In genomic region chr13:46232281-46232680, GRCh38 we compare ENCODE assay signal across 22 cellular contexts. TPM values are rescaled to one million over a fixed set of nuclear protein-coding genes. Genes with fewer than 3 reads are reported as not detected.
"Had no signal": no experiment of that assay in that cellular context is flagged by ENCODE, and none has a peak within 500 bp of the region (broad histone marks: within the 10 kb centered on the region; RNA-seq: fewer than 3 reads in every experiment).

No MANE protein-coding gene starts in this region.

- DNase-seq: activated B cell treated with CpG ODN at 0.5 μM for 24 hours; activated CD4-positive, alpha-beta T cell treated with anti-CD3 and anti-CD28 coated beads, Interleukin-2, amount 10 ng/mL, durations not matched to agents 24 days and 14 days; activated CD8-positive, alpha-beta memory T cell treated with anti-CD3 and anti-CD28 coated beads, Interleukin-2, amount 50 U/mL, for 48 hours; activated CD8-positive, alpha-beta T cell treated with anti-CD3 and anti-CD28 coated beads, Interleukin-2, amount 10 ng/mL, durations not matched to agents 7 days and 5 days; activated gamma-delta T cell; activated T-cell treated with anti-CD3 and anti-CD28 coated beads, Interleukin-2, amount 50 U/mL, for 72 hours; amygdala; hypothalamus; kidney; left lung; mammary epithelial cell; mucosa of descending colon; naive thymus-derived CD4-positive, alpha-beta T cell; retina; stimulated activated CD4-positive, alpha-beta T cell treated with anti-CD3 and anti-CD28 coated beads, Interleukin-2, amount 100 ng/mL, for 48 hours; stimulated activated naive B cell treated with anti-CD40 and anti-IgM and Interleukin-4, amounts not matched to agents 10 μg/mL and 1 μg/mL and 100 μg/mL, for 72 hours; thyroid gland; uterus had no signal

- ATAC-seq: activated CD8-positive, alpha-beta T cell treated with anti-CD3 and anti-CD28 coated beads, Interleukin-2, amount 10 ng/mL, durations not matched to agents 7 days and 5 days; activated T-cell treated with anti-CD3 and anti-CD28 coated beads, Interleukin-2, amount 50 U/mL, for 72 hours; left lung; mucosa of descending colon; naive thymus-derived CD4-positive, alpha-beta T cell; stimulated activated naive B cell treated with anti-CD40 and anti-IgM and Interleukin-4, amounts not matched to agents 10 μg/mL and 1 μg/mL and 100 μg/mL, for 72 hours had no signal

- H3K4me3 ChIP-seq: left lung, mucosa of descending colon, thyroid gland, uterus had no signal

- H3K27me3 Mint-ChIP-seq: activated CD4-positive, alpha-beta T cell treated with anti-CD3 and anti-CD28 coated beads, Interleukin-2, amount 10 ng/mL, durations not matched to agents 24 days and 14 days; activated naive CD8-positive, alpha-beta T cell; dendritic cell treated with granulocyte-macrophage colony-stimulating factor and Interleukin-4, amounts not matched to agents 40 ng/mL and 50 ng/mL, for 4 days; naive thymus-derived CD4-positive, alpha-beta T cell; stimulated activated naive B cell treated with anti-CD40 and anti-IgM and Interleukin-4, amounts not matched to agents 10 μg/mL and 1 μg/mL and 100 μg/mL, for 72 hours had no signal

- H3K27ac Mint-ChIP-seq: activated B cell treated with CpG ODN at 0.5 μM for 24 hours; activated CD4-positive, alpha-beta T cell treated with anti-CD3 and anti-CD28 coated beads, Interleukin-2, amount 10 ng/mL, durations not matched to agents 24 days and 14 days; activated CD8-positive, alpha-beta T cell treated with anti-CD3 and anti-CD28 coated beads, Interleukin-2, amount 10 ng/mL, durations not matched to agents 7 days and 5 days; activated naive CD8-positive, alpha-beta T cell; activated T-cell treated with anti-CD3 and anti-CD28 coated beads, Interleukin-2, amount 50 U/mL, for 72 hours; dendritic cell treated with granulocyte-macrophage colony-stimulating factor and Interleukin-4, amounts not matched to agents 40 ng/mL and 50 ng/mL, for 4 days; naive thymus-derived CD4-positive, alpha-beta T cell; stimulated activated naive B cell treated with anti-CD40 and anti-IgM and Interleukin-4, amounts not matched to agents 10 μg/mL and 1 μg/mL and 100 μg/mL, for 72 hours had no signal

- H3K4me3 Mint-ChIP-seq: activated B cell treated with CpG ODN at 0.5 μM for 24 hours; activated CD4-positive, alpha-beta T cell treated with anti-CD3 and anti-CD28 coated beads, Interleukin-2, amount 10 ng/mL, durations not matched to agents 24 days and 14 days; activated CD8-positive, alpha-beta T cell treated with anti-CD3 and anti-CD28 coated beads, Interleukin-2, amount 10 ng/mL, durations not matched to agents 7 days and 5 days; activated naive CD8-positive, alpha-beta T cell; activated T-cell treated with anti-CD3 and anti-CD28 coated beads, Interleukin-2, amount 50 U/mL, for 72 hours; dendritic cell treated with granulocyte-macrophage colony-stimulating factor and Interleukin-4, amounts not matched to agents 40 ng/mL and 50 ng/mL, for 4 days; stimulated activated naive B cell treated with anti-CD40 and anti-IgM and Interleukin-4, amounts not matched to agents 10 μg/mL and 1 μg/mL and 100 μg/mL, for 72 hours had no signal

- H3K4me1 Mint-ChIP-seq: activated B cell treated with CpG ODN at 0.5 μM for 24 hours; activated CD4-positive, alpha-beta T cell treated with anti-CD3 and anti-CD28 coated beads, Interleukin-2, amount 10 ng/mL, durations not matched to agents 24 days and 14 days; naive thymus-derived CD4-positive, alpha-beta T cell; stimulated activated naive B cell treated with anti-CD40 and anti-IgM and Interleukin-4, amounts not matched to agents 10 μg/mL and 1 μg/mL and 100 μg/mL, for 72 hours had no signal

RNA-seq across cellular contexts. Expression of gene LRRC63, which starts 20.6 kb away (rescaled TPM):
- total RNA-seq: activated B cell treated with CpG ODN at 0.5 μM for 24 hours, epithelial cell of proximal tubule, fibroblast of villous mesenchyme, mammary epithelial cell, mucosa of descending colon had no signal
